Comparison of ENCODE assay signal across 1 cellular context in genomic region chr5:1155191-1156032, GRCh38.
TF ChIP-seq lines count a peak whose summit lies in the region.

No MANE protein-coding gene starts in this region.

TF ChIP-seq in H1, 55 proteins besides CTCF, POLR2A, EP300 and RAD21:
- TF ChIP-seq JUN (IDR thresholded peaks at IDR 0.05; ENCODE audit: low read depth, low read length) (no peak), CEBPB (IDR thresholded peaks at IDR 0.05; ENCODE audit: low read depth, low read length) (no peak), KDM5A (IDR thresholded peaks at IDR 0.05; ENCODE audit: low read length) (no peak), HDAC2 (IDR thresholded peaks at IDR 0.05; ENCODE audit: borderline replicate concordance in 1 of 2, low read depth in 2 of 2, low read length in 2 of 2) (no peak), KDM4A (IDR thresholded peaks at IDR 0.05; ENCODE audit: low read depth, low read length, severe bottlenecking) (no peak), TAF7 (optimal IDR thresholded peaks at IDR 0.05; ENCODE audit: borderline replicate concordance, low read depth, low read length) (no peak), CTBP2 (IDR thresholded peaks at IDR 0.05; ENCODE audit: borderline replicate concordance, insufficient read depth, insufficient read length, low read length) (no peak), GABPA (IDR thresholded peaks at IDR 0.05; ENCODE audit: borderline replicate concordance, insufficient read depth, low read length) (no peak), RBBP5 (IDR thresholded peaks at IDR 0.05; ENCODE audit: borderline replicate concordance, low read depth, low read length) (no peak), SUZ12 (IDR thresholded peaks at IDR 0.05; ENCODE audit: low read length) (no peak), RXRA (IDR thresholded peaks at IDR 0.05; ENCODE audit: insufficient read depth, low read depth, low read length) (no peak), SIN3A (conservative IDR thresholded peaks at IDR 0.05 in 1 of 2, IDR thresholded peaks at IDR 0.05 in 1 of 2; ENCODE audit: low read depth in 1 of 2, low read length in 2 of 2) (no peak), TCF12 (IDR thresholded peaks at IDR 0.05; ENCODE audit: low read depth, low read length) (no peak)
